2 cellular contexts compared by ENCODE assay signal in genomic region chr1:118815909-118816308, GRCh38.
TF ChIP-seq lines count a peak whose summit lies in the region.

No MANE protein-coding gene starts in this region.

TF ChIP-seq in liver, 16 proteins besides CTCF, POLR2A, EP300 and RAD21 (continued from another document):
- peak; percentile 80 for TF ChIP-seq YY1 (IDR thresholded peaks at IDR 0.05)
- TF ChIP-seq GABPA (IDR thresholded peaks at IDR 0.05 in 1 of 2, conservative IDR thresholded peaks at IDR 0.05 in 1 of 2): peak in 1 of 2 donors; percentile 76
- TF ChIP-seq REST (IDR thresholded peaks at IDR 0.05): peak; percentile 57
- no peak for TF ChIP-seq FOXA1 (IDR thresholded peaks at IDR 0.05)
- no peak for TF ChIP-seq EGR1 (IDR thresholded peaks at IDR 0.05; ENCODE audit: low read depth in 2 of 2)
- peak; percentile 85 for TF ChIP-seq SP1 (IDR thresholded peaks at IDR 0.05)
- peak; percentile 50 for TF ChIP-seq ATF3 (IDR thresholded peaks at IDR 0.05)
- peak; percentile 44 for TF ChIP-seq MAX (IDR thresholded peaks at IDR 0.05)
- no peak for TF ChIP-seq TAF1 (conservative IDR thresholded peaks at IDR 0.05)
- TF ChIP-seq HNF4G (IDR thresholded peaks at IDR 0.05): peak; percentile 59

TF ChIP-seq in HepG2, 621 proteins besides CTCF, POLR2A, EP300 and RAD21 (continued from another document):
- TF ChIP-seq ZHX2 (IDR thresholded peaks at IDR 0.05; ENCODE audit: low read depth): no peak
- TF ChIP-seq ZHX2 (CRISPR knock-in tag; IDR thresholded peaks at IDR 0.05; ENCODE audit: borderline replicate concordance): no peak
- no peak for TF ChIP-seq FUBP1 (CRISPR knock-in tag; IDR thresholded peaks at IDR 0.05; ENCODE audit: borderline replicate concordance)
- no peak for TF ChIP-seq PLRG1 (conservative IDR thresholded peaks at IDR 0.05)
- no peak for TF ChIP-seq RFX1 (IDR thresholded peaks at IDR 0.05)
- TF ChIP-seq DPF2 (CRISPR knock-in tag; IDR thresholded peaks at IDR 0.05; ENCODE audit: borderline replicate concordance, low read depth): no peak
- TF ChIP-seq KDM6A (CRISPR knock-in tag; IDR thresholded peaks at IDR 0.05; ENCODE audit: low read depth): no peak
- TF ChIP-seq HNRNPK (IDR thresholded peaks at IDR 0.05; ENCODE audit: low read depth, low read length, poor library complexity, severe bottlenecking): no peak
TF ChIP-seq in HepG2: peak in this region for 0.
